Comparison of ENCODE assay signal across 12 cellular contexts in the genomic region with DNA sequence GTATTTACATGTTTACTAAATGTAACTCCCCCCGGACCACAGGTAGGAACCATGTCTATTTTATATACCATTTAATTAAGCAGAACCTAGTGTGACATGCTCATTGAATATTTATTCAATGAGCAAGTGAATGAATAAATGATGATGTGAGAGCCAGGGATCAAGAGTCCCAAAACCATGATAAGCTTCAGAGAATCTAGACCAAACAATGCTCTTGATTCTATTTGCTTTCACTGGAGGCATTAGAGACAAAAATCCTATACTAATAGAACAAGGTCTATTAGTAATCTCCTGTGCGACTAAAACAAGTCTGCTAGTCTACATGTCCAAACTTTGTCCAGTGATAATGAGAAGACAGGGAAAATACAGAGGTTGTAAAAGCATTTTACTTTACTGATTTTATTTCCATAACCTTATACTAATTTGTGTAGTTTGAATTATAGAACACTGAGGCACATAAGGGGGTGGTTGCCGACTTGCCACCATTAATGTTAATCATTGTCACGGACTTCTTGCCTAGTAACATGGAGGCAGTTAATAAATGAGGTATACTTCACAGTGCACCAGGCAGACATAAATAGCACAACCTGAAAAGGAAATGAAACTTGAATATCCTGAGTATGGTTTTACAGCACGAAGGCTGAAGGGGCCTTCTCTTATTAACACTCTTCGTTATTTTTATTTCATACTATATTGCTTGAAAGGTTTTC.
DNase-seq lines count a peak whose midpoint lies in the region; ATAC-seq, FAIRE-seq and TF ChIP-seq lines count a peak whose summit lies in the region.
"Had no signal": no experiment of that assay in that cellular context is flagged by ENCODE, and none has a peak within 500 bp of the region (broad histone marks: within the 10 kb centered on the region; RNA-seq: fewer than 3 reads in every experiment).

No MANE protein-coding gene starts in this region.

- H3K4me1 Mint-ChIP-seq in neural progenitor cell = no peaks in the 10 kb centered on the region

- TF ChIP-seq EP300 in HepG2 (IDR thresholded peaks at IDR 0.05; ENCODE audit: low read depth in 2 of 2, low read length in 2 of 2) (peak in 1 of 2 experiments; percentile 8; a peak in 1 of 4 replicates), HepG2 (CRISPR knock-in tag; IDR thresholded peaks at IDR 0.05; ENCODE audit: borderline replicate concordance) (no peak)

- intact Hi-C loops in HepG2 (cut with micrococcal nuclease; ENCODE audit: unreplicated experiment) (no loop called here), left ventricle myocardium superior (cut with micrococcal nuclease) (no loop called here)

- no peak overlapping the region for H2AK5ac ChIP-seq in mesenchymal stem cell (ENCODE audit: low read length, severe bottlenecking)

- H4K8ac ChIP-seq in mesenchymal stem cell (ENCODE audit: low read length) = no peak overlapping the region

- no peaks in the 10 kb centered on the region for H3K9me3 Mint-ChIP-seq in neural progenitor cell
- H3K9me3 Mint-ChIP-seq: T-helper 2 cell treated with Interferon-gamma antibody and Interleukin-4, amounts not matched to agents 5 μg/mL and 100 μg/mL, for 36 hours had no signal

- no peaks in the 10 kb centered on the region for H3F3A ChIP-seq in neural progenitor cell (ENCODE audit: low read depth)

- H2AFZ ChIP-seq in HepG2 (ENCODE audit: low read length) = no peak overlapping the region
- no peak overlapping the region for H2AFZ ChIP-seq in neural progenitor cell (replicated peaks)
- H2AFZ ChIP-seq in mesenchymal stem cell (ENCODE audit: low read depth, low read length) = no peak overlapping the region

- H4K20me1 ChIP-seq in HepG2 (ENCODE audit: insufficient read depth, low read length) = no peaks in the 10 kb centered on the region
- no peaks in the 10 kb centered on the region for H4K20me1 ChIP-seq in neural progenitor cell (ENCODE audit: low read depth)

- no peak overlapping the region for H2BK120ac ChIP-seq in mesenchymal stem cell (ENCODE audit: low read depth, low read length)

- CTCF ChIA-PET in HepG2 (lab: Yijun Ruan, JAX; ENCODE audit: low intra/inter-chr PET ratio, low total read pairs) = no interaction called here

- H3K4me3 ChIP-seq in HepG2 (replicated peaks in 1 of 3; ENCODE audit: insufficient read depth in 1 of 3, low read depth in 2 of 3, low read length in 3 of 3) = no peak overlapping the region
- H3K4me3 ChIP-seq in neural progenitor cell = no peak overlapping the region
- no peak overlapping the region for H3K4me3 ChIP-seq in mesenchymal stem cell (ENCODE audit: insufficient read depth in 1 of 2, low read depth in 1 of 2, low read length in 2 of 2)
- H3K4me3 ChIP-seq: body of pancreas had no signal

- H2BK15ac ChIP-seq in mesenchymal stem cell (ENCODE audit: low read depth, poor library complexity, severe bottlenecking) = no peak overlapping the region

- H2BK12ac ChIP-seq in mesenchymal stem cell (ENCODE audit: low read length in 2 of 2) = no peak overlapping the region

- H3K4me2 ChIP-seq in HepG2 (ENCODE audit: low read depth, low read length) (peak overlapping the region; percentile 25; the same call in 1 of the 2 replicates), neural progenitor cell (no peak overlapping the region), mesenchymal stem cell (ENCODE audit: low read length, poor library complexity, severe bottlenecking) (no peak overlapping the region)

- H3K9me3 ChIP-seq in HepG2 (ENCODE audit: low read length) (no peaks in the 10 kb centered on the region), neural progenitor cell (ENCODE audit: low read depth) (no peaks in the 10 kb centered on the region), mesenchymal stem cell (ENCODE audit: control insufficient read depth, low read length) (no peaks in the 10 kb centered on the region)
- H3K9me3 ChIP-seq: body of pancreas had no signal

- POLR2A ChIA-PET in HepG2 (lab: Yijun Ruan, JAX) = interaction anchor here (1.2 kb wide), 1 partner anchor 11 kb away, joined by 3 read pairs; no protein-coding TSS in a partner anchor

- H3K79me2 ChIP-seq in HepG2 (ENCODE audit: insufficient read depth, low read length) (no peaks in the 10 kb centered on the region), neural progenitor cell (ENCODE audit: low read depth) (no peaks in the 10 kb centered on the region)

- WGBS in HepG2 (ENCODE audit: low lambda C conversion rate) = 68% methylated on average over 6 of the region's 6 CpGs
- WGBS in mesenchymal stem cell = 80% methylated on average over 3 of the region's 6 CpGs

- H4K91ac ChIP-seq in mesenchymal stem cell (ENCODE audit: low read length) = no peak overlapping the region

- TF ChIP-seq RAD21 in HepG2 (CRISPR knock-in tag; IDR thresholded peaks at IDR 0.05) = no peak

- no peak overlapping the region for H3K4ac ChIP-seq in mesenchymal stem cell (ENCODE audit: low read depth in 1 of 2, low read length in 2 of 2)

- H3K27me3 ChIP-seq in HepG2 (ENCODE audit: control insufficient read depth in 1 of 2, insufficient read depth in 2 of 2, low read length in 2 of 2) (no peaks in the 10 kb centered on the region), neural progenitor cell (no peaks in the 10 kb centered on the region), mesenchymal stem cell (ENCODE audit: control insufficient read depth in 1 of 2, insufficient read depth in 1 of 2, low read length in 2 of 2) (no peaks in the 10 kb centered on the region)
- H3K27me3 ChIP-seq: body of pancreas had no signal

- ATAC-seq in GM18909 (IDR thresholded peaks at IDR 0.05; ENCODE audit: poor library complexity, unreplicated experiment) (peak; percentile 69), GM21717 (IDR thresholded peaks at IDR 0.05; ENCODE audit: unreplicated experiment) (peak; percentile 68), HG03139 (IDR thresholded peaks at IDR 0.05; ENCODE audit: unreplicated experiment) (peak; percentile 68), HepG2 (peak; percentile 45), left ventricle myocardium superior (no peak)
- ATAC-seq: body of pancreas had no signal

- H3K36me3 ChIP-seq in HepG2 (replicated peaks in 1 of 2; ENCODE audit: control insufficient read depth in 1 of 2, insufficient read depth in 2 of 2, low read length in 2 of 2) = no peaks in the 10 kb centered on the region
- H3K36me3 ChIP-seq in neural progenitor cell = no peaks in the 10 kb centered on the region
- peaks cover 5 to 31% of the 10 kb centered on the region in 2 experiments for H3K36me3 ChIP-seq in mesenchymal stem cell (ENCODE audit: control insufficient read depth in 1 of 2, insufficient read depth in 2 of 2, low read depth in 1 of 2, low read length in 2 of 2)

- H3K9ac ChIP-seq in HepG2 (ENCODE audit: insufficient read depth, low read depth, low read length) (no peak overlapping the region), neural progenitor cell (no peak overlapping the region), mesenchymal stem cell (ENCODE audit: low read length) (no peak overlapping the region)

- H3K14ac ChIP-seq in mesenchymal stem cell (ENCODE audit: low read length in 2 of 2) = no peak overlapping the region

- TF ChIP-seq CTCF in HepG2 (CRISPR knock-in tag; IDR thresholded peaks at IDR 0.05) (no peak), neural progenitor cell (IDR thresholded peaks at IDR 0.05) (no peak)

- in situ Hi-C loops in HepG2 (cut with HindIII; ENCODE audit: extremely low pct_ligation_motif_present, low pct_unique_long_range_greater_than_20kb) = no loop called here

- no peaks in the 10 kb centered on the region for H3K36me3 Mint-ChIP-seq in neural progenitor cell

- H3K27ac ChIP-seq in HepG2 (ENCODE audit: extremely low read length, insufficient read depth, low read length) (peak overlapping the region; percentile 41), neural progenitor cell (no peak overlapping the region), mesenchymal stem cell (ENCODE audit: low read length, poor library complexity, severe bottlenecking) (no peak overlapping the region)
- H3K27ac ChIP-seq: body of pancreas had no signal

- H3K18ac ChIP-seq in mesenchymal stem cell (ENCODE audit: low read depth in 1 of 2, low read length in 2 of 2) = no peak overlapping the region

- peak; percentile 50 for DNase-seq in HepG2 (ENCODE audit: low spot score)
- DNase-seq in left ventricle myocardium superior = no peak
- DNase-seq in neural progenitor cell (ENCODE audit: low spot score) = no peak
- no peak for DNase-seq in mesenchymal stem cell
- DNase-seq in NCI-H2196 (lab: John Stamatoyannopoulos, UW; ENCODE audit: unreplicated experiment) = no peak
- DNase-seq: activated T-cell treated with anti-CD3 and anti-CD28 coated beads for 4 hours, body of pancreas, kidney had no signal

- H3K23ac ChIP-seq in mesenchymal stem cell (ENCODE audit: low read length in 2 of 2) = no peak overlapping the region

- peaks cover 13% of the 10 kb centered on the region for H3K79me1 ChIP-seq in mesenchymal stem cell (replicated peaks; ENCODE audit: low read length, poor library complexity, severe bottlenecking)

- H2BK5ac ChIP-seq in mesenchymal stem cell (ENCODE audit: low read depth, low read length, poor library complexity, severe bottlenecking) = no peak overlapping the region

- H3K4me3 Mint-ChIP-seq in neural progenitor cell = no peak overlapping the region
- H3K4me3 Mint-ChIP-seq: T-helper 2 cell treated with Interferon-gamma antibody and Interleukin-4, amounts not matched to agents 5 μg/mL and 100 μg/mL, for 36 hours had no signal

- TF ChIP-seq POLR2A in HepG2 (IDR thresholded peaks at IDR 0.05; ENCODE audit: insufficient read depth in 1 of 2, low read depth in 2 of 2, low read length in 2 of 2) = no peak

- no peak overlapping the region for H3K27ac Mint-ChIP-seq in neural progenitor cell
- H3K27ac Mint-ChIP-seq: T-helper 2 cell treated with Interferon-gamma antibody and Interleukin-4, amounts not matched to agents 5 μg/mL and 100 μg/mL, for 36 hours had no signal

- no TSS peak for BruUV-seq in HepG2 (replicated peaks; lab: Mats Ljungman, UMichigan)

- FAIRE-seq in HepG2 (lab: Jason Lieb, UNC) = no peak
- FAIRE-seq: kidney had no signal

- no peaks in the 10 kb centered on the region for H3K27me3 Mint-ChIP-seq in neural progenitor cell (ENCODE audit: insufficient read depth, low read depth)

- peaks cover 54% of the 10 kb centered on the region for H3K4me1 ChIP-seq in HepG2 (ENCODE audit: insufficient read depth, low read length)
- no peaks in the 10 kb centered on the region for H3K4me1 ChIP-seq in neural progenitor cell
- peaks cover 5% of the 10 kb centered on the region for H3K4me1 ChIP-seq in mesenchymal stem cell (ENCODE audit: control insufficient read depth, insufficient read depth, low read depth, low read length)

TF ChIP-seq in HepG2, 621 proteins besides CTCF, POLR2A, EP300 and RAD21 (continues in another document):
- TF ChIP-seq U2AF2 (IDR thresholded peaks at IDR 0.05; ENCODE audit: low read depth, low read length) (no peak), ZNF34 (CRISPR knock-in tag; IDR thresholded peaks at IDR 0.05; ENCODE audit: borderline replicate concordance) (no peak), NCOR1 (IDR thresholded peaks at IDR 0.05; ENCODE audit: borderline replicate concordance, low read length) (0 out of 2 replicates have a peak, but pooled peaks have one; percentile 30)
